1 cellular context compared by ENCODE assay signal in the genomic region with DNA sequence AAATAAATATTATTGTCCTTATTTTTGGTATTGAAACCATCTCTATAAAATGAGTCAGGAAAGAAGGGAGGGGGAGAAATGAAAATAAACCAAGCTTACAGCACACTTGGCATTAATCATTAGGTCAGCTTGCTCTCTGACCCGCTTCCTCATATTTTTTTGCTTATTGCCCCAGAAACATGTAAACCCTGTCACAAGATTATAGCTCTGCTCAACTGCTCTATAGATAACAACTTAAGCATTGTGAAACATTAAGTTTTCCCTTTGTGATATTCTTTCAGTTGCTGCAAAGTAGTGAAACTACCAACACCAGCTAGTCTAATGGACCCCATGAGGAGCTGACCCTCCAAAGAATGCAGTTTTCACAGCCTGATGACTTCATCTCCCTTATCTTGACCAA.
TF ChIP-seq lines count a peak whose summit lies in the region.

No MANE protein-coding gene starts in this region.

TF ChIP-seq in IMR-90, 13 proteins besides CTCF, POLR2A, EP300 and RAD21:
- TF ChIP-seq BHLHE40 (IDR thresholded peaks at IDR 0.05; ENCODE audit: low read depth, low read length) (peak; percentile 15; the same call in 1 of the 2 replicates), CEBPB (IDR thresholded peaks at IDR 0.05; ENCODE audit: low read depth, low read length) (peak; percentile 53; the same call in 1 of the 2 replicates)
- TF ChIP-seq, protein P1, sequence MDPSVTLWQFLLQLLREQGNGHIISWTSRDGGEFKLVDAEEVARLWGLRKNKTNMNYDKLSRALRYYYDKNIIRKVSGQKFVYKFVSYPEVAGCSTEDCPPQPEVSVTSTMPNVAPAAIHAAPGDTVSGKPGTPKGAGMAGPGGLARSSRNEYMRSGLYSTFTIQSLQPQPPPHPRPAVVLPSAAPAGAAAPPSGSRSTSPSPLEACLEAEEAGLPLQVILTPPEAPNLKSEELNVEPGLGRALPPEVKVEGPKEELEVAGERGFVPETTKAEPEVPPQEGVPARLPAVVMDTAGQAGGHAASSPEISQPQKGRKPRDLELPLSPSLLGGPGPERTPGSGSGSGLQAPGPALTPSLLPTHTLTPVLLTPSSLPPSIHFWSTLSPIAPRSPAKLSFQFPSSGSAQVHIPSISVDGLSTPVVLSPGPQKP (IDR thresholded peaks at IDR 0.05; ENCODE audit: borderline replicate concordance, low read depth, low read length), result no peak
TF ChIP-seq in IMR-90: peak in this region for 2.
